In the genomic region with DNA sequence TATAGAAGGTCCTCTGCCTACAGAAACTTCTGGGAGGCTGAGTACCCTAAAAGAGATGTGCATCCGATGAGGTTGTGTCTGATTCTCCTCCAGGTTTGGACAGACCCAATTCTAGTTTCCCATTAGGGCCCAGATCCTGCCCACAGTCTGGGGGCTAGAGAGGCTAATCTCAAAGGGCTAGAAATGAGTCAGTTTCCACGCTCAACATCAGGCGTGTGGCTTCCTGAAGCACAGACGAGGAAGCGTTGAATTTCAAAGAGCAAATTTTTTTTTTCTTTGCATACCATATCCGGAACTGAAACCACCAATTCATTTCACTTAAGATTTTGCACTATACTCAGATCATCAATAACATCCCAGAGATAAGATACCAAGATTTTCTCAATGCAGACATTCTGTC, we compare ENCODE assay signal across 8 cellular contexts.
DNase-seq lines count a peak whose midpoint lies in the region; ATAC-seq and TF ChIP-seq lines count a peak whose summit lies in the region.

No MANE protein-coding gene starts in this region.

- peak; percentile 81 for DNase-seq in DND-41
- DNase-seq in activated T-helper 1 cell treated with anti-CD3 and anti-CD28 coated beads, Interleukin-12 subunit alpha, Interleukin-12 subunit beta, Interleukin-2, Interleukin-4 antibody, amounts not matched to agents 30 ng/mL and 10 ng/mL and 1 ng/mL, durations not matched to agents 14 hours and 24 hours and 36 hours (ENCODE audit: low spot score): peak; percentile 67
- peak; percentile 32 for DNase-seq in stimulated activated CD4-positive, alpha-beta T cell treated with anti-CD3 and anti-CD28 coated beads, Interleukin-4, amount 100 ng/mL, for 1 hour
- DNase-seq in mesenteric fat pad (ENCODE audit: low spot score): no peak
- no peak for DNase-seq in NCI-H2227 treated with DMSO at 0.1 percent for 48 hours (lab: John Stamatoyannopoulos, UW)
- DNase-seq in hepatocyte (ENCODE audit: low spot score): no peak

- H3F3A ChIP-seq in Loucy (ENCODE audit: low read depth): no peaks in the 10 kb centered on the region

- H3K27ac Mint-ChIP-seq in activated T-helper 1 cell treated with anti-CD3 and anti-CD28 coated beads, Interleukin-12 subunit alpha, Interleukin-12 subunit beta, Interleukin-2, Interleukin-4 antibody, amounts not matched to agents 30 ng/mL and 10 ng/mL and 1 ng/mL, durations not matched to agents 14 hours and 24 hours and 36 hours: peak overlapping the region; percentile 93

- peaks cover 8% of the 10 kb centered on the region for H3K9me3 Mint-ChIP-seq in activated T-helper 1 cell treated with anti-CD3 and anti-CD28 coated beads, Interleukin-12 subunit alpha, Interleukin-12 subunit beta, Interleukin-2, Interleukin-4 antibody, amounts not matched to agents 30 ng/mL and 10 ng/mL and 1 ng/mL, durations not matched to agents 14 hours and 24 hours and 36 hours

- intact Hi-C loops in activated T-helper 1 cell treated with anti-CD3 and anti-CD28 coated beads, Interleukin-12 subunit alpha, Interleukin-12 subunit beta, Interleukin-2, Interleukin-4 antibody, amounts not matched to agents 30 ng/mL and 10 ng/mL and 1 ng/mL, durations not matched to agents 14 hours and 24 hours and 36 hours (cut with micrococcal nuclease): loop anchor here (1.0 to 5.0 kb wide), 25 partner anchors 10 to 996 kb away; partner anchors contain the start of gene LPP

- H2AFZ ChIP-seq in DND-41 (ENCODE audit: low read depth, low read length) (peak overlapping the region; percentile 61), Loucy (ENCODE audit: low read length) (peak overlapping the region; percentile 17), hepatocyte (no peak overlapping the region)

- H3K4me1 Mint-ChIP-seq in activated T-helper 1 cell treated with anti-CD3 and anti-CD28 coated beads, Interleukin-12 subunit alpha, Interleukin-12 subunit beta, Interleukin-2, Interleukin-4 antibody, amounts not matched to agents 30 ng/mL and 10 ng/mL and 1 ng/mL, durations not matched to agents 14 hours and 24 hours and 36 hours (ENCODE audit: low read depth): peaks cover 86% of the 10 kb centered on the region

- H3K4me3 Mint-ChIP-seq in activated T-helper 1 cell treated with anti-CD3 and anti-CD28 coated beads, Interleukin-12 subunit alpha, Interleukin-12 subunit beta, Interleukin-2, Interleukin-4 antibody, amounts not matched to agents 30 ng/mL and 10 ng/mL and 1 ng/mL, durations not matched to agents 14 hours and 24 hours and 36 hours: peak overlapping the region; percentile 62

- H3K4me2 ChIP-seq in DND-41 (ENCODE audit: insufficient read depth, low read length) (peak overlapping the region; percentile 60), Loucy (ENCODE audit: low read depth, low read length, poor library complexity, severe bottlenecking) (peak overlapping the region; percentile 82), hepatocyte (no peak overlapping the region)

- peak overlapping the region; percentile 93 for H3K27ac ChIP-seq in DND-41 (ENCODE audit: low read length)
- no peak overlapping the region for H3K27ac ChIP-seq in hepatocyte

- peak overlapping the region in 1 of 2 experiments; percentile 38; a peak in 2 of 4 replicates for H3K4me3 ChIP-seq in DND-41 (ENCODE audit: low read depth in 1 of 2, low read length in 2 of 2)
- H3K4me3 ChIP-seq in Loucy (ENCODE audit: low read length, poor library complexity, severe bottlenecking): peak overlapping the region; percentile 63
- H3K4me3 ChIP-seq in hepatocyte: no peak overlapping the region

- H3K36me3 Mint-ChIP-seq in activated T-helper 1 cell treated with anti-CD3 and anti-CD28 coated beads, Interleukin-12 subunit alpha, Interleukin-12 subunit beta, Interleukin-2, Interleukin-4 antibody, amounts not matched to agents 30 ng/mL and 10 ng/mL and 1 ng/mL, durations not matched to agents 14 hours and 24 hours and 36 hours (ENCODE audit: low read depth): peaks cover 6% of the 10 kb centered on the region

- peaks cover 41% of the 10 kb centered on the region for H3K4me1 ChIP-seq in DND-41 (ENCODE audit: insufficient read depth, low read length)
- H3K4me1 ChIP-seq in Loucy (ENCODE audit: insufficient read depth, low read length, poor library complexity, severe bottlenecking): peaks cover 92% of the 10 kb centered on the region
- H3K4me1 ChIP-seq in hepatocyte (ENCODE audit: insufficient read depth): peaks cover 7% of the 10 kb centered on the region

- TF ChIP-seq CTCF in DND-41 (IDR thresholded peaks at IDR 0.05; ENCODE audit: borderline replicate concordance, extremely low read depth, low read length, poor library complexity, severe bottlenecking): no peak
- no peak for TF ChIP-seq CTCF in Loucy (conservative IDR thresholded peaks at IDR 0.05; ENCODE audit: low read length)
- no peak for TF ChIP-seq CTCF in hepatocyte (IDR thresholded peaks at IDR 0.05; ENCODE audit: poor library complexity)

- H3K27me3 Mint-ChIP-seq in activated T-helper 1 cell treated with anti-CD3 and anti-CD28 coated beads, Interleukin-12 subunit alpha, Interleukin-12 subunit beta, Interleukin-2, Interleukin-4 antibody, amounts not matched to agents 30 ng/mL and 10 ng/mL and 1 ng/mL, durations not matched to agents 14 hours and 24 hours and 36 hours (ENCODE audit: insufficient read depth): peaks cover 3% of the 10 kb centered on the region

- no peaks in the 10 kb centered on the region for H3K9me3 ChIP-seq in DND-41 (ENCODE audit: insufficient read depth, low read length, severe bottlenecking)
- no peaks in the 10 kb centered on the region for H3K9me3 ChIP-seq in Loucy (ENCODE audit: insufficient read depth, low read depth, low read length)
- no peaks in the 10 kb centered on the region for H3K9me3 ChIP-seq in hepatocyte (ENCODE audit: low read depth)

- H3K36me3 ChIP-seq in DND-41 (ENCODE audit: insufficient read depth, low read length): no peaks in the 10 kb centered on the region
- no peaks in the 10 kb centered on the region for H3K36me3 ChIP-seq in Loucy (ENCODE audit: insufficient read depth, low read length)
- no peaks in the 10 kb centered on the region for H3K36me3 ChIP-seq in hepatocyte (replicated peaks; ENCODE audit: insufficient read depth, low read depth)

- H3K9me2 ChIP-seq in Loucy (replicated peaks; ENCODE audit: low read depth, low read length): no peaks in the 10 kb centered on the region
- no peaks in the 10 kb centered on the region for H3K9me2 ChIP-seq in hepatocyte (replicated peaks; ENCODE audit: insufficient read depth)

- H3K9ac ChIP-seq in DND-41 (ENCODE audit: low read depth, low read length) (peak overlapping the region; percentile 46), Loucy (ENCODE audit: low read depth, low read length, poor library complexity, severe bottlenecking) (peak overlapping the region; percentile 69)

- H4K20me1 ChIP-seq in DND-41 (ENCODE audit: insufficient read depth, low read length) (no peaks in the 10 kb centered on the region), Loucy (ENCODE audit: insufficient read depth, low read length, poor library complexity, severe bottlenecking) (no peaks in the 10 kb centered on the region), hepatocyte (ENCODE audit: insufficient read depth, poor library complexity, severe bottlenecking) (no peaks in the 10 kb centered on the region)

- H3K79me2 ChIP-seq in DND-41 (ENCODE audit: insufficient read depth, low read length) (no peaks in the 10 kb centered on the region), Loucy (ENCODE audit: insufficient read depth, low read length) (no peaks in the 10 kb centered on the region), hepatocyte (no peaks in the 10 kb centered on the region)

- no peaks in the 10 kb centered on the region for H3K27me3 ChIP-seq in DND-41 (ENCODE audit: insufficient read depth, low read length, poor library complexity)
- H3K27me3 ChIP-seq in Loucy (ENCODE audit: insufficient read depth, low read length, poor library complexity, severe bottlenecking): no peaks in the 10 kb centered on the region
- no peaks in the 10 kb centered on the region for H3K27me3 ChIP-seq in hepatocyte

- 85% methylated on average over 6 of the region's 6 CpGs for WGBS in hepatocyte (ENCODE audit: low lambda C conversion rate, missing lambda C conversion rate)

- ATAC-seq in DND-41 (ENCODE audit: insufficient read depth, low read depth) (peak; percentile 95), GM21619 (IDR thresholded peaks at IDR 0.05; ENCODE audit: unreplicated experiment) (peak; percentile 90)

Comparison
In these comparisons a context has a peak if more than half of its experiments do, and no peak if none do; other contexts are left out.
1. DNase-seq: peak in DND-41 (single experiment), activated T-helper 1 cell treated with anti-CD3 and anti-CD28 coated beads, Interleukin-12 subunit alpha, Interleukin-12 subunit beta, Interleukin-2, Interleukin-4 antibody, amounts not matched to agents 30 ng/mL and 10 ng/mL and 1 ng/mL, durations not matched to agents 14 hours and 24 hours and 36 hours (single experiment) and stimulated activated CD4-positive, alpha-beta T cell treated with anti-CD3 and anti-CD28 coated beads, Interleukin-4, amount 100 ng/mL, for 1 hour (single experiment); none in mesenteric fat pad (single experiment), NCI-H2227 treated with DMSO at 0.1 percent for 48 hours (single experiment) and hepatocyte (single experiment).